In the genomic region with DNA sequence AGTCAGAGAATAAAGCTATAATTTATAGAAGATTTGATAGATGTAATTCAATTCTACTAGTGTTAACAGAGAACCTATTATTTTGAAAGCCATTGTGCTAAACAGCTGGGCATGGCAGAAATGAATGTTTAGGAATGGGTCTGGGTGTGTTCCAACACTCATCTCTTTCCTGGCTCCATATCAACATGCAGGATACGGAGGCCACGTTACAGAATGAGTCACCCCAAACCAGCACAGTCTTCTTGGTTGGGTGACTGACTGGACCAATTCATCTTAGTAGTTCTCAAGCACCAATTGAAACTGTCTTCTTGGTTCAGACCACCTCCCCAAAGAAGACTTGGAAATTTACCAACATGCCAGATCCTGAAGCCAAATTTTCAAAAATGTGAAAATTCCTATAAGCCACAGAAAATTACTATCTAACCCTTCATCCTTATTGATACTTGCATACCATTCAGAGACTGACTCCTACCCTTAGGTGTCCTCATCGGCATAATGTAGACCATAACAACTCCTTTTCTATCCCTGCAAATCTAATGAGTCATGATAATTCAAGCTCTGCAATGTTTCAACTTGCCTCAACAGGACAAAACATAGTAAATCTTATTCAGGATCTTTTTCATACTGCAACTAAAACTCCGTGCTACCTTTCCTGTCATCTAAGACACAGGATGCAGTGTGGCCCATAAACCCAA, we compare ENCODE assay signal across 17 cellular contexts.
A peak's percentile ranks its signal among the peaks of the same experiment; 100 is the strongest.
DNase-seq lines count a peak whose midpoint lies in the region; ATAC-seq and TF ChIP-seq lines count a peak whose summit lies in the region.
"Had no signal": no experiment of that assay in that cellular context is flagged by ENCODE, and none has a peak within 500 bp of the region (broad histone marks: within the 10 kb centered on the region; RNA-seq: fewer than 3 reads in every experiment).

No MANE protein-coding gene starts in this region.

- DNase-seq in HCEC 1CT (peak; percentile 50), NCI-H69 (lab: John Stamatoyannopoulos, UW) (peak; percentile 76), epithelial cell of prostate (ENCODE audit: low read depth, low spot score) (peak; percentile 77), retinal pigment epithelial cell (ENCODE audit: low read depth) (peak; percentile 17)
- no peak for DNase-seq in stimulated activated CD4-positive, alpha-beta T cell treated with anti-CD3 and anti-CD28 coated beads, Interleukin-15, amount 100 ng/mL, for 24 hours
- DNase-seq: activated CD4-positive, alpha-beta T cell treated with anti-CD3 and anti-CD28 coated beads for 1 hour; activated CD8-positive, alpha-beta memory T cell treated with anti-CD3 and anti-CD28 coated beads, Interleukin-2, amount 50 U/mL, for 48 hours; CD8-positive, alpha-beta memory T cell; KBM-7; NCI-H526 treated with DMSO at 0.1 percent for 48 hours; right lobe of liver; T-helper 2 cell had no signal

- peak overlapping the region; percentile 71 for H3K27ac ChIP-seq in epithelial cell of prostate
- H3K27ac ChIP-seq: neural progenitor cell, right lobe of liver had no signal

- TF ChIP-seq CTCF in retinal pigment epithelial cell (conservative IDR thresholded peaks at IDR 0.05; ENCODE audit: low read depth, low read length): no peak

- no peak overlapping the region for H3K4me3 ChIP-seq in retinal pigment epithelial cell (ENCODE audit: low read length)
- H3K4me3 ChIP-seq: neural progenitor cell, right lobe of liver had no signal

- ATAC-seq in GM18498 (IDR thresholded peaks at IDR 0.05; ENCODE audit: unreplicated experiment) (no peak), HG02981 (IDR thresholded peaks at IDR 0.05; ENCODE audit: unreplicated experiment) (no peak)
- ATAC-seq: Panc1; right lobe of liver; stimulated activated effector memory CD8-positive, alpha-beta T cell treated with anti-CD3 and anti-CD28 coated beads, Interleukin-12 subunit alpha, Interleukin-12 subunit beta, amount 100 ng/mL, for 72 hours had no signal
